Comparison of ENCODE assay signal across 1 cellular context in the genomic region with DNA sequence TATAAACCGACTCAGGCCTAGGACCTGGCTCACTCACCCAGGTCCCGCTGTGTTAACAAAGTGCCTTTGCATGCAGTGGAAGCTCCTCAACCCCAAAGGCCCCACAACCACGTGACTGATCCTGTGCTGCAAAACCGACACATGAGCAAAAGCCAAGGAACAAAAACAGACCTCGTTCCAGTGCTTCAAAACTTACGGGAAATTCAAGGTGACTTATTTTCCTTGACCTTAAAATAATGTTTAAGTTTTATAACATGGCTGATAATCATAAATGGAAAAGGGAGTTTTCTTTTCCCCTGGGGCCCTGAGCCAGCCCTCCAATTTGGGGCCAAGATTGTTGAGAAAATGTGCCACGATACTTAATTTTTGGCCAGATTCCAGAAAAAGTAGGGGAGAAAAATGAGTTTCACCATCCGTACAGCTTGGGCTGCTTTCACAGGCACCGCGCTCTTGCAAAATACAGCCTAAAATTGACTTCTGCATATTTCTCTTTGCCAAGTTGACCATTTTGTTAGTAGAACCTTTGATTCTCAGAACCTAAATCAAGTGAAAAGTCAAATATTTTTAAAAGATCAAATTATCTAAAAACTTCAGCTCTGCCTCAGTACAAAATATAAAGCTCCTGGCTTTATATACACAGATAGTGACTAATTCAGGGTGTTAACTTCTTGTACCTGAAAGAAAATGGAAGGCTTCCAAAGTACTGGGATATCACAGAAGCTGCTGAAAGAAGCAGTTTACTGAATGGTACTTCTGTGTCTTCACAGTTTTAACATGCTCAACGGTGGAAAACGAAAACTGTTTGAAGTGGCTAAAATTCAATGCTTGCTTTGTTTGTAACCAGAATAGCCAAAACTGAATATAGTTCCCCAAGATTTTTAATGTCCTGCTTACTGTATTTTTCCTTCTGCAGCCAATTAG.
TF ChIP-seq lines count a peak whose summit lies in the region.

No MANE protein-coding gene starts in this region.

TF ChIP-seq in H1, 55 proteins besides CTCF, POLR2A, EP300 and RAD21:
- TF ChIP-seq BRCA1 (IDR thresholded peaks at IDR 0.05; ENCODE audit: low read depth, low read length), result no peak
- no peak for TF ChIP-seq TBP (IDR thresholded peaks at IDR 0.05; ENCODE audit: low read depth, low read length)
- TF ChIP-seq RFX5 (IDR thresholded peaks at IDR 0.05; ENCODE audit: borderline replicate concordance, low read depth, low read length), result no peak
- TF ChIP-seq HDAC2 (IDR thresholded peaks at IDR 0.05; ENCODE audit: borderline replicate concordance in 1 of 2, low read depth in 2 of 2, low read length in 2 of 2), result no peak
- no peak for TF ChIP-seq SP2 (IDR thresholded peaks at IDR 0.05; ENCODE audit: low read length)
- no peak for TF ChIP-seq MAFK (IDR thresholded peaks at IDR 0.05; ENCODE audit: low read depth, low read length)
- no peak for TF ChIP-seq SP4 (IDR thresholded peaks at IDR 0.05; ENCODE audit: low read length)
- no peak for TF ChIP-seq NRF1 (IDR thresholded peaks at IDR 0.05; ENCODE audit: low read depth, low read length)
- no peak for TF ChIP-seq CEBPB (IDR thresholded peaks at IDR 0.05; ENCODE audit: low read depth, low read length)
